19 cellular contexts compared by ENCODE assay signal in genomic region chr2:180367831-180368230, GRCh38.
DNase-seq lines count a peak whose midpoint lies in the region; ATAC-seq and TF ChIP-seq lines count a peak whose summit lies in the region.
"Had no signal": no experiment of that assay in that cellular context is flagged by ENCODE, and none has a peak within 500 bp of the region (broad histone marks: within the 10 kb centered on the region; RNA-seq: fewer than 3 reads in every experiment).

No MANE protein-coding gene starts in this region.

- H3K27me3 Mint-ChIP-seq in T-helper 17 cell, result no peaks in the 10 kb centered on the region
- H3K27me3 Mint-ChIP-seq: natural killer cell treated with Interleukin-12 subunit alpha and Interleukin-12 subunit beta and Interleukin-15 and Interleukin-18, amount 100 ng/mL, for 72 hours had no signal

- H2AFZ ChIP-seq in MM.1S (ENCODE audit: low read length), result no peak overlapping the region
- H2AFZ ChIP-seq: hepatocyte had no signal

- H3K4me1 Mint-ChIP-seq in T-helper 17 cell, result no peaks in the 10 kb centered on the region
- H3K4me1 Mint-ChIP-seq: CD14-positive monocyte had no signal

- ATAC-seq in foreskin keratinocyte, result peak; percentile 72
- ATAC-seq in T-helper 17 cell, result no peak
- ATAC-seq: natural killer cell treated with Interleukin-12 subunit alpha and Interleukin-12 subunit beta and Interleukin-15 and Interleukin-18, amount 100 ng/mL, for 72 hours had no signal

- H3K4me3 ChIP-seq in MM.1S (ENCODE audit: low read length), result no peak overlapping the region
- H3K4me3 ChIP-seq: adrenal gland, HAP-1, hepatocyte, sigmoid colon, SJSA1 had no signal

- H3K4me3 Mint-ChIP-seq in T-helper 17 cell, result no peak overlapping the region
- H3K4me3 Mint-ChIP-seq: CD14-positive monocyte; natural killer cell treated with Interleukin-12 subunit alpha and Interleukin-12 subunit beta and Interleukin-15 and Interleukin-18, amount 100 ng/mL, for 72 hours had no signal

- H3K79me2 ChIP-seq in MM.1S (ENCODE audit: low read length), result no peaks in the 10 kb centered on the region
- H3K79me2 ChIP-seq: hepatocyte had no signal

- TF ChIP-seq CTCF in foreskin keratinocyte (conservative IDR thresholded peaks at IDR 0.05), result no peak
- no peak for TF ChIP-seq CTCF in MM.1S (IDR thresholded peaks at IDR 0.05; ENCODE audit: low read length)

- H3K27ac ChIP-seq in foreskin keratinocyte (no peak overlapping the region), MM.1S (ENCODE audit: low read length) (no peak overlapping the region)
- H3K27ac ChIP-seq: adrenal gland, hepatocyte, sigmoid colon, SJSA1 had no signal

- H4K20me1 ChIP-seq in MM.1S (ENCODE audit: insufficient read depth, low read length), result no peaks in the 10 kb centered on the region

- no peaks in the 10 kb centered on the region for H3K9me2 ChIP-seq in MM.1S (replicated peaks; ENCODE audit: insufficient read depth, low read length)

- H3K4me1 ChIP-seq in foreskin keratinocyte (no peaks in the 10 kb centered on the region), MM.1S (ENCODE audit: low read length) (peaks cover 11% of the 10 kb centered on the region)
- H3K4me1 ChIP-seq: adrenal gland, SJSA1 had no signal

- H3K27me3 ChIP-seq in foreskin keratinocyte (no peaks in the 10 kb centered on the region), MM.1S (replicated peaks; ENCODE audit: insufficient read depth, low read length) (no peaks in the 10 kb centered on the region)
- H3K27me3 ChIP-seq: adrenal gland, hepatocyte, sigmoid colon, SJSA1 had no signal

- no peaks in the 10 kb centered on the region for H3F3A ChIP-seq in MM.1S (ENCODE audit: insufficient read depth, low read length)

- peak; percentile 9 for DNase-seq in COLO829 (ENCODE audit: low spot score)
- DNase-seq in NCI-H1092 (lab: John Stamatoyannopoulos, UW), result peak; percentile 3
- DNase-seq in astrocyte of the hippocampus (ENCODE audit: low read depth, low spot score), result peak; percentile 63
- peak; percentile 12 to 49 for DNase-seq in foreskin keratinocyte
- no peak for DNase-seq in stimulated activated CD8-positive, alpha-beta memory T cell treated with anti-CD3 and anti-CD28 coated beads, Interleukin-4, amount 100 ng/mL, for 48 hours
- no peak for DNase-seq in SKM-1 (lab: John Stamatoyannopoulos, UW; ENCODE audit: unreplicated experiment)
- no peak for DNase-seq in T-helper 17 cell
- no peak for DNase-seq in MM.1S
- DNase-seq: activated CD4-positive, CD25-positive, alpha-beta regulatory T cell; adrenal gland; effector CD4-positive, alpha-beta T cell; MV-4-11; NCI-H82; sigmoid colon had no signal

- H3K4me2 ChIP-seq in MM.1S (ENCODE audit: low read depth, low read length), result no peak overlapping the region
- H3K4me2 ChIP-seq: hepatocyte had no signal

- no peak overlapping the region for H3K27ac Mint-ChIP-seq in T-helper 17 cell
- H3K27ac Mint-ChIP-seq: CD14-positive monocyte; natural killer cell treated with Interleukin-12 subunit alpha and Interleukin-12 subunit beta and Interleukin-15 and Interleukin-18, amount 100 ng/mL, for 72 hours had no signal

- no peaks in the 10 kb centered on the region for H3K36me3 Mint-ChIP-seq in T-helper 17 cell (ENCODE audit: low read depth)
- H3K36me3 Mint-ChIP-seq: CD14-positive monocyte; natural killer cell treated with Interleukin-12 subunit alpha and Interleukin-12 subunit beta and Interleukin-15 and Interleukin-18, amount 100 ng/mL, for 72 hours had no signal

- H3K9me3 ChIP-seq in T-helper 17 cell (ENCODE audit: control insufficient read depth, low read length, poor library complexity, severe bottlenecking) (no peaks in the 10 kb centered on the region), MM.1S (replicated peaks; ENCODE audit: insufficient read depth, low read length) (no peaks in the 10 kb centered on the region)
- H3K9me3 ChIP-seq: adrenal gland, HAP-1, sigmoid colon, SJSA1 had no signal

- no peaks in the 10 kb centered on the region for H3K36me3 ChIP-seq in MM.1S (replicated peaks; ENCODE audit: insufficient read depth, low read length)
- H3K36me3 ChIP-seq: adrenal gland, HAP-1, sigmoid colon, SJSA1 had no signal

- H3K9ac ChIP-seq in MM.1S (ENCODE audit: low read length), result no peak overlapping the region

Comparison
In these comparisons a context has a peak if more than half of its experiments do, and no peak if none do; other contexts are left out.
1. DNase-seq: peak in COLO829 (single experiment), NCI-H1092 (single experiment), astrocyte of the hippocampus (single experiment) and foreskin keratinocyte (2 of 2); none in stimulated activated CD8-positive, alpha-beta memory T cell treated with anti-CD3 and anti-CD28 coated beads, Interleukin-4, amount 100 ng/mL, for 48 hours (single experiment), SKM-1 (single experiment), T-helper 17 cell (0 of 3) and MM.1S (single experiment).